Comparison of ENCODE assay signal across 1 cellular context in genomic region chr22:38505595-38506117, GRCh38.
A peak's percentile ranks its signal among the peaks of the same experiment; 100 is the strongest.
TF ChIP-seq lines count a peak whose summit lies in the region.

No MANE protein-coding gene starts in this region.

TF ChIP-seq in K562, 482 proteins besides CTCF, POLR2A, EP300 and RAD21 (continued from another document and continues in another):
- peak; percentile 22; the same call in 1 of the 2 replicates for TF ChIP-seq TFAP4 (CRISPR knock-in tag; IDR thresholded peaks at IDR 0.05; ENCODE audit: borderline replicate concordance)
- TF ChIP-seq IRF2 (CRISPR knock-in tag; IDR thresholded peaks at IDR 0.05), result no peak
- peak; percentile 44 for TF ChIP-seq TBP (optimal IDR thresholded peaks at IDR 0.05; ENCODE audit: low read depth, low read length)
- no peak for TF ChIP-seq CGGBP1 (CRISPR knock-in tag; IDR thresholded peaks at IDR 0.05)
- 0 out of 2 replicates have a peak, but pooled peaks have one; percentile 75 for TF ChIP-seq RBFOX2 (IDR thresholded peaks at IDR 0.05; ENCODE audit: low read depth, low read length)
- TF ChIP-seq ZNF212 (CRISPR knock-in tag; IDR thresholded peaks at IDR 0.05), result no peak
- TF ChIP-seq HNRNPK (IDR thresholded peaks at IDR 0.05; ENCODE audit: low read depth, low read length, poor library complexity, severe bottlenecking), result no peak
- peak in 1 of 2 experiments; percentile 46; a peak in 1 of 4 replicates for TF ChIP-seq KDM4B (IDR thresholded peaks at IDR 0.05; ENCODE audit: borderline replicate concordance in 2 of 2, low read depth in 1 of 2)
- TF ChIP-seq HOMEZ (CRISPR knock-in tag; IDR thresholded peaks at IDR 0.05), result no peak
- no peak for TF ChIP-seq MTF1 (CRISPR knock-in tag; IDR thresholded peaks at IDR 0.05; ENCODE audit: borderline replicate concordance)
- TF ChIP-seq NR2C2 (CRISPR knock-in tag; IDR thresholded peaks at IDR 0.05), result no peak
- 0 out of 2 replicates have a peak, but pooled peaks have one; percentile 2 for TF ChIP-seq NR2C2 (tag; IDR thresholded peaks at IDR 0.05)
- TF ChIP-seq ZNF639 (CRISPR knock-in tag; conservative IDR thresholded peaks at IDR 0.05 in 1 of 2, IDR thresholded peaks at IDR 0.05 in 1 of 2), result no peak
- TF ChIP-seq FIP1L1 (IDR thresholded peaks at IDR 0.05; ENCODE audit: low read depth, low read length, poor library complexity, severe bottlenecking), result no peak
- TF ChIP-seq EHMT2 (IDR thresholded peaks at IDR 0.05), result no peak
- TF ChIP-seq ZNF124 (CRISPR knock-in tag; IDR thresholded peaks at IDR 0.05), result no peak
- 0 out of 2 replicates have a peak, but pooled peaks have one; percentile 55 for TF ChIP-seq ERF (CRISPR knock-in tag; IDR thresholded peaks at IDR 0.05)
- no peak for TF ChIP-seq SMARCB1 (IDR thresholded peaks at IDR 0.05; ENCODE audit: insufficient read length, low read depth)
- no peak for TF ChIP-seq HDAC1 (IDR thresholded peaks at IDR 0.05)
- no peak for TF ChIP-seq ELF2 (CRISPR knock-in tag; IDR thresholded peaks at IDR 0.05)
- TF ChIP-seq MBD2 (IDR thresholded peaks at IDR 0.05; ENCODE audit: borderline replicate concordance, low read depth), result no peak
- 0 out of 2 replicates have a peak, but pooled peaks have one; percentile 30 for TF ChIP-seq GTF2A2 (tag; IDR thresholded peaks at IDR 0.05)
- no peak for TF ChIP-seq MLX (CRISPR knock-in tag; conservative IDR thresholded peaks at IDR 0.05)
- TF ChIP-seq SMARCE1 (IDR thresholded peaks at IDR 0.05), result no peak
- no peak for TF ChIP-seq ZBTB5 (IDR thresholded peaks at IDR 0.05)
- no peak for TF ChIP-seq RREB1 (CRISPR knock-in tag; IDR thresholded peaks at IDR 0.05)
- TF ChIP-seq POLR3A (IDR thresholded peaks at IDR 0.05; ENCODE audit: borderline replicate concordance, extremely low read depth, insufficient read depth, insufficient read length), result no peak
- TF ChIP-seq PHTF2 (CRISPR knock-in tag; IDR thresholded peaks at IDR 0.05), result no peak
- TF ChIP-seq SIN3A (IDR thresholded peaks at IDR 0.05; ENCODE audit: borderline replicate concordance in 2 of 2, control insufficient read depth in 1 of 2, low read depth in 2 of 2, low read length in 2 of 2), result peak in 1 of 2 experiments; percentile 58; a peak in 1 of 4 replicates
- TF ChIP-seq DNMT1 (IDR thresholded peaks at IDR 0.05), result no peak
- 0 out of 2 replicates have a peak, but pooled peaks have one; percentile 21 for TF ChIP-seq ZBTB17 (CRISPR knock-in tag; IDR thresholded peaks at IDR 0.05)
- TF ChIP-seq MAZ (CRISPR knock-in tag; conservative IDR thresholded peaks at IDR 0.05 in 1 of 2, IDR thresholded peaks at IDR 0.05 in 1 of 2), result peak; percentile 5 to 72; a peak in 2 of 4 replicates
- TF ChIP-seq CBX2 (IDR thresholded peaks at IDR 0.05; ENCODE audit: insufficient read depth, low read length, poor library complexity, severe bottlenecking), result no peak
- TF ChIP-seq SFPQ (IDR thresholded peaks at IDR 0.05; ENCODE audit: low read depth, low read length), result no peak
- TF ChIP-seq GATAD2B (IDR thresholded peaks at IDR 0.05; ENCODE audit: borderline replicate concordance), result no peak
- TF ChIP-seq RBM22 (IDR thresholded peaks at IDR 0.05; ENCODE audit: low read depth, low read length, poor library complexity, severe bottlenecking), result peak; percentile 83
- TF ChIP-seq ETS1 (conservative IDR thresholded peaks at IDR 0.05; ENCODE audit: control insufficient read depth, low read depth, low read length), result no peak
- no peak for TF ChIP-seq ZNF175 (CRISPR knock-in tag; IDR thresholded peaks at IDR 0.05; ENCODE audit: low read depth)
- TF ChIP-seq ZC3H8 (IDR thresholded peaks at IDR 0.05), result no peak
- TF ChIP-seq RBM34 (IDR thresholded peaks at IDR 0.05; ENCODE audit: borderline replicate concordance, insufficient read depth, low read length), result no peak
- no peak for TF ChIP-seq AFF1 (IDR thresholded peaks at IDR 0.05; ENCODE audit: low read depth in 1 of 2, partially characterized antibody in 2 of 2)
- TF ChIP-seq PURB (CRISPR knock-in tag; IDR thresholded peaks at IDR 0.05; ENCODE audit: low read depth), result no peak
